ENCODE assay signal across 20 cellular contexts in genomic region chr10:69268761-69269416, GRCh38. TPM values are rescaled to one million over a fixed set of nuclear protein-coding genes. Genes with fewer than 3 reads are reported as not detected.
DNase-seq lines count a peak whose midpoint lies in the region; ATAC-seq and TF ChIP-seq lines count a peak whose summit lies in the region.
"Had no signal": no experiment of that assay in that cellular context is flagged by ENCODE, and none has a peak within 500 bp of the region (broad histone marks: within the 10 kb centered on the region; RNA-seq: fewer than 3 reads in every experiment).

No MANE protein-coding gene starts in this region.

- no peaks in the 10 kb centered on the region for H3K27me3 ChIP-seq in H9 (ENCODE audit: insufficient read depth, low read length)
- H3K27me3 ChIP-seq: BE2C had no signal

- CTCF ChIA-PET in Calu3 (lab: Charles Lee): no interaction called here

- no peak overlapping the region for H3K9ac ChIP-seq in H9 (ENCODE audit: extremely low read depth, insufficient read length, low read length)

- H4K91ac ChIP-seq in H9 (ENCODE audit: insufficient read length, low read depth, low read length): no peak overlapping the region

- DNase-seq in Calu3 (no peak), GM03348 (ENCODE audit: low spot score) (peak; percentile 43), amniotic epithelial cell (ENCODE audit: low read depth) (peak; percentile 24), foreskin fibroblast (peak; percentile 51 to 52), posterior vena cava (ENCODE audit: low spot score) (no peak), H9 (no peak)
- DNase-seq in activated CD4-positive, CD25-positive, alpha-beta regulatory T cell (lab: John Stamatoyannopoulos, UW): no peak
- DNase-seq: BE2C; MM.1S; NCI-H1048; NCI-H1417 treated with DMSO at 0.1 percent for 48 hours; NCI-H187; NCI-H510A; NCI-H774; NK-92 treated with Interleukin-12 subunit alpha and Interleukin-12 subunit beta, amount 100 ng/mL, for 24 hours had no signal

- H2BK15ac ChIP-seq in H9 (ENCODE audit: low read depth, low read length): no peak overlapping the region

- ATAC-seq in HG02610 (IDR thresholded peaks at IDR 0.05; ENCODE audit: unreplicated experiment): no peak
- ATAC-seq: A549, Panc1, SK-N-SH treated with all-trans-retinoic acid at 6 μM for 48 hours had no signal

- no peaks in the 10 kb centered on the region for H3K9me3 ChIP-seq in H9 (ENCODE audit: control insufficient read depth, low read depth, low read length)
- H3K9me3 ChIP-seq: A549, BE2C, HAP-1 had no signal

- no peak overlapping the region for H3K14ac ChIP-seq in H9 (ENCODE audit: insufficient read depth, low read length)

- H4K5ac ChIP-seq in H9 (ENCODE audit: insufficient read length, low read depth, low read length): no peak overlapping the region

- no peak overlapping the region for H3K27ac ChIP-seq in H9 (ENCODE audit: insufficient read length, low read depth, low read length)

- H3K4me3 Mint-ChIP-seq in Calu3 (ENCODE audit: low read depth, unreplicated experiment) (no peak overlapping the region), H9 (no peak overlapping the region)

- no peaks in the 10 kb centered on the region for H3K4me1 ChIP-seq in H9 (ENCODE audit: insufficient read depth, low read length)
- H3K4me1 ChIP-seq: BE2C, HAP-1 had no signal

- H2AFZ ChIP-seq in H9 (ENCODE audit: low read length): no peak overlapping the region

- H2AK5ac ChIP-seq in H9 (ENCODE audit: insufficient read length, low read length): no peak overlapping the region

- H2BK20ac ChIP-seq in H9 (ENCODE audit: low read depth, low read length, poor library complexity, severe bottlenecking): no peak overlapping the region

- H3K4me3 ChIP-seq in foreskin fibroblast (ENCODE audit: low read depth in 1 of 2, low read length in 2 of 2): no peak overlapping the region
- H3K4me3 ChIP-seq: A549, HAP-1 had no signal

- no peak overlapping the region for H3K4ac ChIP-seq in H9 (ENCODE audit: low read depth, low read length)

- H3K9me3 Mint-ChIP-seq in Calu3 (ENCODE audit: low read depth, unreplicated experiment): no peaks in the 10 kb centered on the region
- H3K9me3 Mint-ChIP-seq in H9: peaks cover 0 to 2% of the 10 kb centered on the region in 2 experiments; a peak in 2 of 5 replicates

- no TSS peak for BruUV-seq in Calu3 (replicated peaks; lab: Mats Ljungman, UMichigan)

- H2BK5ac ChIP-seq in H9 (ENCODE audit: insufficient read length, low read length): no peak overlapping the region

- TF ChIP-seq CTCF in Calu3 (IDR thresholded peaks at IDR 0.05; ENCODE audit: unreplicated experiment) (no peak), foreskin fibroblast (IDR thresholded peaks at IDR 0.05; ENCODE audit: low read depth, low read length) (no peak), H9 (conservative IDR thresholded peaks at IDR 0.05) (no peak)

- H4K20me1 ChIP-seq in H9 (ENCODE audit: control insufficient read depth, insufficient read depth, insufficient read length): no peaks in the 10 kb centered on the region

- H3K79me1 ChIP-seq in H9 (ENCODE audit: insufficient read depth, low read depth, low read length, poor library complexity, severe bottlenecking): no peaks in the 10 kb centered on the region

- H3K27ac Mint-ChIP-seq in Calu3 (ENCODE audit: unreplicated experiment) (peak overlapping the region; percentile 41), H9 (0 out of 7 replicates have a peak overlapping the region, but pooled peaks of 1 of the 3 experiments have one; percentile 57)

- H3K36me3 Mint-ChIP-seq in Calu3 (ENCODE audit: insufficient read depth, unreplicated experiment) (peaks cover 97% of the 10 kb centered on the region), H9 (ENCODE audit: insufficient read depth in 1 of 3, low read depth in 3 of 3) (no peaks in the 10 kb centered on the region)

- no peak overlapping the region for H3T11ph ChIP-seq in H9 (ENCODE audit: low read length)

- H3K4me1 Mint-ChIP-seq in Calu3 (ENCODE audit: low read depth, unreplicated experiment) (peaks cover 5% of the 10 kb centered on the region), H9 (peaks cover 0 to 3% of the 10 kb centered on the region in 2 experiments; a peak in 1 of 4 replicates)

- no CpG with 5 or more reads among the region's 14 CpGs for WGBS in H9 (ENCODE audit: extremely low coverage, insufficient read length, low lambda C conversion rate)

- intact Hi-C loops in Calu3 (cut with micrococcal nuclease; ENCODE audit: unreplicated experiment) (loop anchor here (10.0 kb wide), 1 partner anchor 126 kb away; no protein-coding TSS in a partner anchor), posterior vena cava (cut with DNase I) (no loop called here)

- no peak overlapping the region for H2BK120ac ChIP-seq in H9 (ENCODE audit: low read depth, low read length, poor library complexity, severe bottlenecking)

- no peak overlapping the region for H3K18ac ChIP-seq in H9 (ENCODE audit: insufficient read length, low read depth, low read length)

- H3K27me3 Mint-ChIP-seq in Calu3 (ENCODE audit: unreplicated experiment) (no peaks in the 10 kb centered on the region), H9 (ENCODE audit: low read depth) (no peaks in the 10 kb centered on the region; the same call in 1 of the 2 replicates)

- H3K4me2 ChIP-seq in H9 (ENCODE audit: insufficient read depth, insufficient read length, low read length): no peak overlapping the region

- H3K56ac ChIP-seq in H9 (ENCODE audit: insufficient read length, low read depth, low read length): no peak overlapping the region

- no peaks in the 10 kb centered on the region for H3K23me2 ChIP-seq in H9 (ENCODE audit: insufficient read length, low read depth, low read length, poor library complexity, severe bottlenecking)

- no peaks in the 10 kb centered on the region for H3K79me2 ChIP-seq in H9 (ENCODE audit: insufficient read depth, low read length)

- H4K8ac ChIP-seq in H9 (replicated peaks; ENCODE audit: insufficient read length, low read depth, low read length): no peak overlapping the region

- H3K23ac ChIP-seq in H9 (ENCODE audit: insufficient read length, low read depth, low read length): no peak overlapping the region

- no peak overlapping the region for H2BK12ac ChIP-seq in H9 (ENCODE audit: insufficient read length, low read depth, low read length)

RNA-seq across cellular contexts. Expression of gene HK1, which starts 9.4 kb away (rescaled TPM):
- total RNA-seq in Calu3 (2022) (58.8 and 61.0 TPM in 2 replicates), posterior vena cava (100 to 1,000 TPM in 1 of 2 donors, 10 to 100 TPM in 1; 75.6 to 103 TPM), H9 (2021) (98.8 and 104 TPM in 2 replicates)

RNA-seq across cellular contexts. Expression of gene HKDC1, which starts 48.8 kb away (rescaled TPM):
- total RNA-seq in Calu3 (2022) (112 and 113 TPM in 2 replicates), posterior vena cava (under 1 TPM; 0.05 to 0.09 TPM), H9 (2021) (0.31 TPM in 1 of 2 replicates, not detected in the other)

Comparison
In these comparisons a context has a peak if more than half of its experiments do, and no peak if none do; other contexts are left out.
1. DNase-seq: peak in GM03348 (single experiment), amniotic epithelial cell (single experiment) and foreskin fibroblast (2 of 2); none in Calu3 (single experiment), posterior vena cava (single experiment), activated CD4-positive, CD25-positive, alpha-beta regulatory T cell (0 of 4) and H9 (single experiment).
2. RNA of gene HKDC1, which starts 48.8 kb away (total RNA-seq): 112 to 113 TPM in Calu3; 0.31 TPM in H9 and 0.05 to 0.09 TPM in posterior vena cava; every median in the first group is over 10 times any median in the second.